1 cellular context compared by ENCODE assay signal in genomic region chr11:94133752-94134151, GRCh38.
TF ChIP-seq lines count a peak whose summit lies in the region.

No MANE protein-coding gene starts in this region.

TF ChIP-seq in IMR-90, 13 proteins besides CTCF, POLR2A, EP300 and RAD21 (continued from another document):
- TF ChIP-seq USF2 (IDR thresholded peaks at IDR 0.05; ENCODE audit: low read depth, low read length), result no peak
- TF ChIP-seq MAZ (IDR thresholded peaks at IDR 0.05; ENCODE audit: borderline replicate concordance, low read depth, low read length), result no peak
